Comparison of ENCODE assay signal across 25 cellular contexts in the genomic region with DNA sequence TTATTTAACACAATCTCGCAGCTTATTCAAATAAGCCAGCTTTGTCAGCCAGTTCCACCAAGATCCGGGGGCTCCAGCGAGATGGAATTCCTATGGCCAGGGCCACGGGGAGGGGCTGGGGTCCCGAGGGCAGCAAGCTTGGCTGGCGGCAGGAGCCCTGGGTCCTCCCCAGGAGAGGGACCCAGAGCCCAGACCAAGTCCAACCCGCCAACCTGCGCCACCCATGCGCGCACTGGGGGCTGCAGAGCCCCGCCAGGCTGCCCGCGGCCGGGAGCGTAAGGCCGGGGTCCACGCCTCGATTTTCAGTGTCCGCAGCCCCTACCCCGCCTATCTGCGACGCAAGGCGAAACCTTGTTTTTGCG. TPM values are rescaled to one million over a fixed set of nuclear protein-coding genes. Genes with fewer than 3 reads are reported as not detected.
DNase-seq lines count a peak whose midpoint lies in the region; ATAC-seq and TF ChIP-seq lines count a peak whose summit lies in the region.
"Had no signal": no experiment of that assay in that cellular context is flagged by ENCODE, and none has a peak within 500 bp of the region (broad histone marks: within the 10 kb centered on the region; RNA-seq: fewer than 3 reads in every experiment).

No MANE protein-coding gene starts in this region.

- H3K4me1 ChIP-seq in cardiac muscle cell (ENCODE audit: low read depth) = peaks cover 49% of the 10 kb centered on the region
- H3K4me1 ChIP-seq in heart left ventricle = peaks cover 0 to 15% (median 0%) of the 10 kb centered on the region in 12 donors
- H3K4me1 ChIP-seq: prostate gland had no signal

- intact Hi-C loops in heart left ventricle (cut with DNase I) (no loop called here), posterior cingulate gyrus (cut with DNase I) (no loop called here)

- peak overlapping the region in 4 of 5 experiments; percentile 49 to 79 (median 60) for H3K4me3 Mint-ChIP-seq in brain
- H3K4me3 Mint-ChIP-seq in nephron progenitor cell = peak overlapping the region; percentile 63
- peak overlapping the region; percentile 47 for H3K4me3 Mint-ChIP-seq in type B pancreatic cell

- 26 to 48% (median 37%) methylated on average over 11 to 24 of the region's 24 CpGs for WGBS in heart left ventricle, 4 donors

- peaks cover 83% of the 10 kb centered on the region for H3K27me3 Mint-ChIP-seq in brain
- H3K27me3 Mint-ChIP-seq in nephron progenitor cell (ENCODE audit: low read depth, poor library complexity) = peaks cover 39% of the 10 kb centered on the region
- H3K27me3 Mint-ChIP-seq in type B pancreatic cell = peaks cover 74% of the 10 kb centered on the region

- H3K36me3 Mint-ChIP-seq in brain = peaks cover 4% of the 10 kb centered on the region
- no peaks in the 10 kb centered on the region for H3K36me3 Mint-ChIP-seq in nephron progenitor cell (ENCODE audit: low read depth)
- H3K36me3 Mint-ChIP-seq in type B pancreatic cell = peaks cover 3% of the 10 kb centered on the region

- H3K36me3 ChIP-seq in cardiac muscle cell (peaks cover 12% of the 10 kb centered on the region), heart left ventricle (peaks cover 0 to 13% (median 0%) of the 10 kb centered on the region in 9 donors)
- H3K36me3 ChIP-seq: prostate gland, spleen had no signal

- H3K9me3 Mint-ChIP-seq in brain (peaks cover 0 to 10% (median 3%) of the 10 kb centered on the region in 5 experiments), nephron progenitor cell (peaks cover 11% of the 10 kb centered on the region), type B pancreatic cell (no peaks in the 10 kb centered on the region)

- H3K4me3 ChIP-seq in cardiac muscle cell = peak overlapping the region; percentile 21
- H3K4me3 ChIP-seq in heart left ventricle = no peak overlapping the region
- H3K4me3 ChIP-seq: heart right ventricle, prostate gland had no signal

- no peak for ATAC-seq in heart left ventricle
- ATAC-seq: naive thymus-derived CD4-positive, alpha-beta T cell had no signal

- peak overlapping the region; percentile 92 for H3K27ac ChIP-seq in cardiac muscle cell
- no peak overlapping the region for H3K27ac ChIP-seq in heart left ventricle
- H3K27ac ChIP-seq: heart right ventricle, prostate gland, spleen had no signal

- H3K4me1 Mint-ChIP-seq in brain = peaks cover 24% of the 10 kb centered on the region
- peaks cover 35% of the 10 kb centered on the region for H3K4me1 Mint-ChIP-seq in nephron progenitor cell
- peaks cover 5% of the 10 kb centered on the region for H3K4me1 Mint-ChIP-seq in type B pancreatic cell (ENCODE audit: unreplicated experiment)
- H3K4me1 Mint-ChIP-seq: CD14-positive monocyte had no signal

- peak overlapping the region in 1 of 5 experiments; percentile 78 for H3K27ac Mint-ChIP-seq in brain
- H3K27ac Mint-ChIP-seq in nephron progenitor cell = no peak overlapping the region
- H3K27ac Mint-ChIP-seq in type B pancreatic cell = no peak overlapping the region
- H3K27ac Mint-ChIP-seq: CD14-positive monocyte had no signal

- peak in 1 of 2 donors; percentile 67 for DNase-seq in cardiac muscle cell (ENCODE audit: low read depth in 1 of 2, low spot score in 1 of 2)
- DNase-seq in heart left ventricle = no peak
- peak; percentile 32 for DNase-seq in nephron progenitor cell
- no peak for DNase-seq in type B pancreatic cell (ENCODE audit: extremely low spot score, unreplicated experiment)
- DNase-seq in NCI-H187 (lab: John Stamatoyannopoulos, UW) = no peak
- DNase-seq in posterior cingulate gyrus = no peak
- no peak for DNase-seq in hypothalamus (lab: John Stamatoyannopoulos, UW)
- DNase-seq: activated CD4-positive, alpha-beta T cell treated with anti-CD3 and anti-CD28 coated beads, Interleukin-2, amount 50 U/mL, for 1 hour; activated gamma-delta T cell treated with Interleukin-2 at 50 U/mL for 16 hours; heart right ventricle; KG1; kidney glomerular epithelial cell; mammary epithelial cell; naive thymus-derived CD4-positive, alpha-beta T cell; OCI-M1; SIG-M5; spleen; stimulated activated CD8-positive, alpha-beta memory T cell treated with anti-CD3 and anti-CD28 coated beads, Interleukin-4, amount 100 ng/mL, for 48 hours; substantia nigra had no signal

- peaks cover 77% of the 10 kb centered on the region for H3K27me3 ChIP-seq in cardiac muscle cell
- peaks cover 20 to 81% (median 47%) of the 10 kb centered on the region in 9 donors for H3K27me3 ChIP-seq in heart left ventricle

- H3K9me3 ChIP-seq in cardiac muscle cell (ENCODE audit: low read depth) (no peaks in the 10 kb centered on the region), heart left ventricle (no peaks in the 10 kb centered on the region)
- H3K9me3 ChIP-seq: heart right ventricle, prostate gland had no signal

- TF ChIP-seq POLR2A in heart left ventricle (IDR thresholded peaks at IDR 0.05) = no peak

- TF ChIP-seq CTCF in cardiac muscle cell (IDR thresholded peaks at IDR 0.05; ENCODE audit: low read depth, low read length) (no peak), heart left ventricle (IDR thresholded peaks at IDR 0.05) (no peak), brain (conservative IDR thresholded peaks at IDR 0.05) (no peak), nephron progenitor cell (IDR thresholded peaks at IDR 0.05) (no peak), type B pancreatic cell (conservative IDR thresholded peaks at IDR 0.05) (no peak)

RNA-seq across cellular contexts. Expression of gene IRX4, which starts 7.3 kb away (rescaled TPM):
- total RNA-seq in cardiac muscle cell (284 and 308 TPM in 2 replicates), heart left ventricle (10 to 100 TPM in 8 of 9 donors, 1 to 10 TPM in 1; 8.6 to 32.3 (median 17.4) TPM), type B pancreatic cell (ENCODE audit: low replicate concordance) (1.6 and 6.0 TPM in 2 replicates)
- polyA plus RNA-seq in cardiac muscle cell (208 and 257 TPM in 2 replicates), heart left ventricle (10 to 100 TPM in 1 of 2 donors, 1 to 10 TPM in 1; 9.7 to 13.1 TPM), brain (ENCODE audit: insufficient read depth, low read depth, low replicate concordance) (not detected)
- total RNA-seq: A673; chondrocyte; naive thymus-derived CD4-positive, alpha-beta T cell; spleen; T-helper 1 cell treated with Interleukin-12 subunit alpha and Interleukin-12 subunit beta and Interleukin-4 antibody, amounts not matched to agents 30 ng/mL and 1 ng/mL, for 36 hours had no signal
- polyA plus RNA-seq: CD14-positive monocyte; naive thymus-derived CD4-positive, alpha-beta T cell had no signal
